Comparison of ENCODE assay signal across 11 cellular contexts in genomic region chr1:23101101-23101827, GRCh38.
DNase-seq lines count a peak whose midpoint lies in the region; ATAC-seq and TF ChIP-seq lines count a peak whose summit lies in the region.
"Had no signal": no experiment of that assay in that cellular context is flagged by ENCODE, and none has a peak within 500 bp of the region (broad histone marks: within the 10 kb centered on the region; RNA-seq: fewer than 3 reads in every experiment).

No MANE protein-coding gene starts in this region.

- H3K27me3 Mint-ChIP-seq in CD4-positive, alpha-beta memory T cell: no peaks in the 10 kb centered on the region
- H3K27me3 Mint-ChIP-seq in activated T-cell treated with anti-CD3 and anti-CD28 coated beads, Interleukin-2, amount 50 U/mL, for 72 hours (ENCODE audit: low read depth): no peaks in the 10 kb centered on the region
- H3K27me3 Mint-ChIP-seq: stimulated activated naive CD8-positive, alpha-beta T cell treated with anti-CD3 and anti-CD28 coated beads, Interleukin-15, amount 100 ng/mL, for 72 hours had no signal

- peak overlapping the region; percentile 65 for H3K4me2 ChIP-seq in osteoblast (ENCODE audit: insufficient read depth, low read length)

- H3K4me3 ChIP-seq in CD4-positive, alpha-beta memory T cell (ENCODE audit: low read length in 2 of 2): no peak overlapping the region
- H3K4me3 ChIP-seq in SJCRH30: no peak overlapping the region
- H3K4me3 ChIP-seq in osteoblast (ENCODE audit: insufficient read depth, low read length): no peak overlapping the region
- H3K4me3 ChIP-seq: body of pancreas had no signal

- no peak for DNase-seq in CD4-positive, alpha-beta memory T cell
- no peak for DNase-seq in SJCRH30
- DNase-seq in epithelial cell of prostate (ENCODE audit: low read depth, low spot score): no peak
- DNase-seq in osteoblast (ENCODE audit: insufficient read length, low spot score, missing footprints): peak; percentile 42
- DNase-seq in stimulated activated CD4-positive, alpha-beta T cell treated with anti-CD3 and anti-CD28 coated beads, Interleukin-4, amount 100 ng/mL, for 4 hours: no peak
- DNase-seq in activated T-cell treated with anti-CD3 and anti-CD28 coated beads, Interleukin-2, amount 50 U/mL, for 72 hours: no peak
- no peak for DNase-seq in GM19238 (ENCODE audit: insufficient read length, low spot score)
- DNase-seq: body of pancreas; NCI-H510A treated with DMSO at 0.1 percent for 48 hours; stimulated activated naive CD8-positive, alpha-beta T cell treated with anti-CD3 and anti-CD28 coated beads, Interleukin-15, amount 100 ng/mL, for 72 hours had no signal

- peak overlapping the region; percentile 13 for H3K27ac ChIP-seq in CD4-positive, alpha-beta memory T cell (ENCODE audit: low read depth, low read length)
- H3K27ac ChIP-seq in SJCRH30 (peak overlapping the region; percentile 78), epithelial cell of prostate (peak overlapping the region; percentile 99), osteoblast (ENCODE audit: low read depth, low read length) (peak overlapping the region; percentile 87)
- H3K27ac ChIP-seq: body of pancreas had no signal

- H2AFZ ChIP-seq in osteoblast (ENCODE audit: low read length): no peak overlapping the region

- POLR2A ChIA-PET in CD4-positive, alpha-beta memory T cell (lab: Charles Lee; ENCODE audit: partially characterized antibody): interaction anchor here (0.9 to 4.0 kb wide), 5 partner anchors 9 to 83 kb away, joined by 3 to 44 read pairs (median 31); partner anchors contain the start of gene LUZP1

- peaks cover 36 to 70% (median 51%) of the 10 kb centered on the region in 4 donors for H3K4me1 Mint-ChIP-seq in CD4-positive, alpha-beta memory T cell
- H3K4me1 Mint-ChIP-seq in activated T-cell treated with anti-CD3 and anti-CD28 coated beads, Interleukin-2, amount 50 U/mL, for 72 hours (ENCODE audit: low read depth): peaks cover 55% of the 10 kb centered on the region

- TF ChIP-seq CTCF in osteoblast (IDR thresholded peaks at IDR 0.05; ENCODE audit: extremely low read depth, low read depth, low read length): no peak

- intact Hi-C loops in CD4-positive, alpha-beta memory T cell (cut with micrococcal nuclease): loop anchor here (2.0 to 5.0 kb wide), 2 partner anchors 18 to 46 kb away; no protein-coding TSS in a partner anchor

- peak overlapping the region in 1 of 8 donors; percentile 36 for H3K4me3 Mint-ChIP-seq in CD4-positive, alpha-beta memory T cell
- H3K4me3 Mint-ChIP-seq in activated T-cell treated with anti-CD3 and anti-CD28 coated beads, Interleukin-2, amount 50 U/mL, for 72 hours: peak overlapping the region in 1 of 2 donors; percentile 18

- peaks cover 29% of the 10 kb centered on the region for H4K20me1 ChIP-seq in osteoblast (ENCODE audit: insufficient read depth, low read length)

- ATAC-seq in HG03378 (IDR thresholded peaks at IDR 0.05; ENCODE audit: unreplicated experiment): no peak
- no peak for ATAC-seq in activated T-cell treated with anti-CD3 and anti-CD28 coated beads, Interleukin-2, amount 50 U/mL, for 72 hours (replicated peaks in 1 of 2)
- ATAC-seq: body of pancreas had no signal

- H3K27ac Mint-ChIP-seq in CD4-positive, alpha-beta memory T cell: peak overlapping the region; percentile 8 to 97 (median 87)
- H3K27ac Mint-ChIP-seq in activated T-cell treated with anti-CD3 and anti-CD28 coated beads, Interleukin-2, amount 50 U/mL, for 72 hours: no peak overlapping the region
- H3K27ac Mint-ChIP-seq: stimulated activated naive CD8-positive, alpha-beta T cell treated with anti-CD3 and anti-CD28 coated beads, Interleukin-15, amount 100 ng/mL, for 72 hours had no signal

- H3K79me2 ChIP-seq in osteoblast (ENCODE audit: insufficient read depth, low read length): peaks cover 47% of the 10 kb centered on the region

- H3K9me3 ChIP-seq in CD4-positive, alpha-beta memory T cell (ENCODE audit: control insufficient read depth in 1 of 2, low read length in 2 of 2): no peaks in the 10 kb centered on the region
- H3K9me3 ChIP-seq in SJCRH30 (replicated peaks) (no peaks in the 10 kb centered on the region), osteoblast (ENCODE audit: low read depth, low read length) (no peaks in the 10 kb centered on the region)
- H3K9me3 ChIP-seq: body of pancreas had no signal

- peaks cover 0 to 11% of the 10 kb centered on the region in 2 donors for H3K36me3 Mint-ChIP-seq in CD4-positive, alpha-beta memory T cell
- H3K36me3 Mint-ChIP-seq in activated T-cell treated with anti-CD3 and anti-CD28 coated beads, Interleukin-2, amount 50 U/mL, for 72 hours (ENCODE audit: insufficient read depth in 2 of 2): peaks cover 3 to 5% of the 10 kb centered on the region in 2 donors

- CTCF ChIA-PET in CD4-positive, alpha-beta memory T cell (lab: Charles Lee; ENCODE audit: partially characterized antibody): interaction anchor here (0.5 to 13.6 kb wide), 9 partner anchors 10 to 483 kb away, joined by 3 to 694 read pairs (median 4); no protein-coding TSS in a partner anchor

- H3K9me3 Mint-ChIP-seq in CD4-positive, alpha-beta memory T cell: no peaks in the 10 kb centered on the region
- no peaks in the 10 kb centered on the region for H3K9me3 Mint-ChIP-seq in activated T-cell treated with anti-CD3 and anti-CD28 coated beads, Interleukin-2, amount 50 U/mL, for 72 hours
- H3K9me3 Mint-ChIP-seq: stimulated activated naive CD8-positive, alpha-beta T cell treated with anti-CD3 and anti-CD28 coated beads, Interleukin-15, amount 100 ng/mL, for 72 hours had no signal

- H3K4me1 ChIP-seq in CD4-positive, alpha-beta memory T cell (ENCODE audit: insufficient read depth, low read length): peaks cover 54% of the 10 kb centered on the region
- H3K4me1 ChIP-seq in SJCRH30 (peaks cover 47% of the 10 kb centered on the region), osteoblast (ENCODE audit: insufficient read depth, low read length) (peaks cover 49% of the 10 kb centered on the region)
- H3K4me1 ChIP-seq: body of pancreas had no signal

- no peaks in the 10 kb centered on the region for H3K36me3 ChIP-seq in CD4-positive, alpha-beta memory T cell (ENCODE audit: insufficient read depth, low read length)
- H3K36me3 ChIP-seq in SJCRH30 (peaks cover 9% of the 10 kb centered on the region; the same call in 1 of the 2 replicates), osteoblast (ENCODE audit: insufficient read depth, low read length) (peaks cover 4% of the 10 kb centered on the region)

- no peaks in the 10 kb centered on the region for H3K27me3 ChIP-seq in CD4-positive, alpha-beta memory T cell (ENCODE audit: insufficient read depth, low read length)
- no peaks in the 10 kb centered on the region for H3K27me3 ChIP-seq in SJCRH30
- no peaks in the 10 kb centered on the region for H3K27me3 ChIP-seq in osteoblast (ENCODE audit: insufficient read depth, low read length)
- H3K27me3 ChIP-seq: body of pancreas had no signal

Comparison
In these comparisons a context has a peak if more than half of its experiments do, and no peak if none do; other contexts are left out.
1. H3K27ac ChIP-seq: peak in every context shown above with its lines; median percentile 99 in epithelial cell of prostate; 87 in osteoblast; 78 in SJCRH30; 13 in CD4-positive, alpha-beta memory T cell.